ENCODE assay signal across 1 cellular context in genomic region chr2:11422491-11422865, GRCh38.
TF ChIP-seq lines count a peak whose summit lies in the region.

No MANE protein-coding gene starts in this region.

TF ChIP-seq in HepG2, 621 proteins besides CTCF, POLR2A, EP300 and RAD21 (continued from another document and continues in another):
- no peak for TF ChIP-seq STAT6 (CRISPR knock-in tag; IDR thresholded peaks at IDR 0.05; ENCODE audit: borderline replicate concordance)
- peak in 1 of 2 experiments; percentile 15; a peak in 2 of 4 replicates for TF ChIP-seq MAFK (conservative IDR thresholded peaks at IDR 0.05 in 1 of 2, IDR thresholded peaks at IDR 0.05 in 1 of 2; ENCODE audit: low read length in 2 of 2)
- TF ChIP-seq ZNF775 (CRISPR knock-in tag; IDR thresholded peaks at IDR 0.05; ENCODE audit: borderline replicate concordance) = no peak
- TF ChIP-seq ZNF318 (CRISPR knock-in tag; IDR thresholded peaks at IDR 0.05) = no peak
- TF ChIP-seq HIC2 (CRISPR knock-in tag; IDR thresholded peaks at IDR 0.05; ENCODE audit: low read depth) = no peak
- TF ChIP-seq ZNF644 (CRISPR knock-in tag; IDR thresholded peaks at IDR 0.05; ENCODE audit: low read depth) = no peak
- TF ChIP-seq ZFP82 (CRISPR knock-in tag; IDR thresholded peaks at IDR 0.05; ENCODE audit: borderline replicate concordance) = no peak
- TF ChIP-seq KLF6 (CRISPR knock-in tag; IDR thresholded peaks at IDR 0.05) = 0 out of 2 replicates have a peak, but pooled peaks have one; percentile 0
- TF ChIP-seq KAT7 (CRISPR knock-in tag; IDR thresholded peaks at IDR 0.05; ENCODE audit: borderline replicate concordance) = no peak; the same call in 1 of the 2 replicates
- no peak for TF ChIP-seq PBX3 (CRISPR knock-in tag; IDR thresholded peaks at IDR 0.05; ENCODE audit: borderline replicate concordance)
- TF ChIP-seq NFE2L1 (CRISPR knock-in tag; IDR thresholded peaks at IDR 0.05; ENCODE audit: borderline replicate concordance) = no peak
- no peak for TF ChIP-seq HNRNPK (IDR thresholded peaks at IDR 0.05; ENCODE audit: low read depth, low read length, poor library complexity, severe bottlenecking)
- no peak for TF ChIP-seq ATF6 (CRISPR knock-in tag; conservative IDR thresholded peaks at IDR 0.05)
- no peak for TF ChIP-seq RCOR2 (CRISPR knock-in tag; IDR thresholded peaks at IDR 0.05)
- TF ChIP-seq KLF12 (CRISPR knock-in tag; IDR thresholded peaks at IDR 0.05; ENCODE audit: borderline replicate concordance) = no peak
- no peak for TF ChIP-seq ZNF773 (CRISPR knock-in tag; IDR thresholded peaks at IDR 0.05; ENCODE audit: borderline replicate concordance)
- TF ChIP-seq WIZ (CRISPR knock-in tag; IDR thresholded peaks at IDR 0.05) = 0 out of 2 replicates have a peak, but pooled peaks have one; percentile 82
- 0 out of 2 replicates have a peak, but pooled peaks have one; percentile 6 for TF ChIP-seq KMT2A (CRISPR knock-in tag; IDR thresholded peaks at IDR 0.05)
- 0 out of 2 replicates have a peak, but pooled peaks have one; percentile 30 for TF ChIP-seq MED1 (CRISPR knock-in tag; IDR thresholded peaks at IDR 0.05)
- TF ChIP-seq CBX5 (CRISPR knock-in tag; IDR thresholded peaks at IDR 0.05; ENCODE audit: borderline replicate concordance) = no peak
- no peak for TF ChIP-seq GPN1 (CRISPR knock-in tag; IDR thresholded peaks at IDR 0.05; ENCODE audit: borderline replicate concordance)
- no peak for TF ChIP-seq REXO4 (CRISPR knock-in tag; IDR thresholded peaks at IDR 0.05; ENCODE audit: borderline replicate concordance)
- no peak for TF ChIP-seq SYNCRIP (IDR thresholded peaks at IDR 0.05; ENCODE audit: insufficient read depth, low read depth, low read length)
- TF ChIP-seq LBX2 (CRISPR knock-in tag; IDR thresholded peaks at IDR 0.05; ENCODE audit: borderline replicate concordance) = no peak
- TF ChIP-seq GZF1 (CRISPR knock-in tag; IDR thresholded peaks at IDR 0.05) = no peak
- no peak for TF ChIP-seq ATF4 (CRISPR knock-in tag; IDR thresholded peaks at IDR 0.05)
- no peak for TF ChIP-seq ZNF484 (CRISPR knock-in tag; IDR thresholded peaks at IDR 0.05; ENCODE audit: borderline replicate concordance, low read depth)
- TF ChIP-seq ZNF431 (CRISPR knock-in tag; IDR thresholded peaks at IDR 0.05; ENCODE audit: borderline replicate concordance, low read depth) = no peak
- 0 out of 2 replicates have a peak, but pooled peaks have one; percentile 14 for TF ChIP-seq ZBTB7B (CRISPR knock-in tag; IDR thresholded peaks at IDR 0.05)
- 0 out of 2 replicates have a peak, but pooled peaks have one; percentile 0 for TF ChIP-seq ZNF556 (CRISPR knock-in tag; IDR thresholded peaks at IDR 0.05; ENCODE audit: borderline replicate concordance)
- no peak for TF ChIP-seq ZFYVE20 (CRISPR knock-in tag; IDR thresholded peaks at IDR 0.05; ENCODE audit: borderline replicate concordance, low read depth)
- TF ChIP-seq ZNF580 (CRISPR knock-in tag; IDR thresholded peaks at IDR 0.05; ENCODE audit: borderline replicate concordance, low read depth) = 0 out of 2 replicates have a peak, but pooled peaks have one; percentile 17
- 0 out of 2 replicates have a peak, but pooled peaks have one; percentile 53 for TF ChIP-seq ZNF430 (CRISPR knock-in tag; IDR thresholded peaks at IDR 0.05)
- no peak for TF ChIP-seq PRDM15 (CRISPR knock-in tag; IDR thresholded peaks at IDR 0.05)
- TF ChIP-seq ZNF501 (CRISPR knock-in tag; IDR thresholded peaks at IDR 0.05) = peak; percentile 78
